ENCODE assay signal across 1 cellular context in the genomic region with DNA sequence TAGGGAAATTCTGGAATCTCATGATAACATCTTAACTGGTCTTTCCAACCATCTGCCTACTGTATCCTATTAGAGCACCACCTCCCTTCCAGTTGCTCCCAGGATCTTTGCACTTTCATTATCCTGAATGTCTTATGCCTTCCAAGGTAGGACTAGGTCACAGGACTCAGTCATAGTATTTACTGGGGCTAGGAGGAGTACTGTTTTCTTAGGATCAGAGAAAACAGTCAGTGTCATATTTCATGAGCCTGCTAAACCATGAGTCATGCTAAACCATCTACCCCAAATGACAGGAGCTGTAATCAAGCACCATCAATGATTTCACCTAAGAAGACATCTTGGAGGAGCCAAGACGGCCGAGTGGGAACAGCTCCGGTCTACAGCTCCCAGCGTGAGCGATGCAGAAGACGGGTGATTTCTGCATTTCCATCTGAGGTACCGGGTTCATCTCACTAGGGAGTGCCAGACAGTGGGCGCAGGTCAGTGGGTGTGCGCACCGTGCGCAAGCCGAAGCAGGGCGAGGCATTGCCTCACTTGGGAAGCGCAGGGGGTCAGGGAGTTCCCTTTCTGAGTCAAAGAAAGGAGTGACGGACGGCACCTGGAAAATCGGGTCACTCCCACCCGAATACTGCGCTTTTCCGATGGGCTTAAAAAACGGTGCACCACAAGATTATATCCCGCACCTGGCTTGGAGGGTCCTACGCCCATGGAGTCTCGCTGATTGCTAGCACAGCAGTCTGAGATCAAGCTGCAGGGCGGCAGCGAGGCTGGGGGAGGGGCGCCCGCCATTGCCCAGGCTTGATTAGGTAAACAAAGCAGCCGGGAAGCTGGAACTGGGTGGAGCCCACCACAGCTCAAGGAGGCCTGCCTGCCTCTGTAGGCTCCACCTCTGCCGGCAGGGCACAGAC.
TF ChIP-seq lines count a peak whose summit lies in the region.

No MANE protein-coding gene starts in this region.

TF ChIP-seq in WTC11, 78 proteins besides CTCF, POLR2A, EP300 and RAD21:
- TF ChIP-seq, protein P1, sequence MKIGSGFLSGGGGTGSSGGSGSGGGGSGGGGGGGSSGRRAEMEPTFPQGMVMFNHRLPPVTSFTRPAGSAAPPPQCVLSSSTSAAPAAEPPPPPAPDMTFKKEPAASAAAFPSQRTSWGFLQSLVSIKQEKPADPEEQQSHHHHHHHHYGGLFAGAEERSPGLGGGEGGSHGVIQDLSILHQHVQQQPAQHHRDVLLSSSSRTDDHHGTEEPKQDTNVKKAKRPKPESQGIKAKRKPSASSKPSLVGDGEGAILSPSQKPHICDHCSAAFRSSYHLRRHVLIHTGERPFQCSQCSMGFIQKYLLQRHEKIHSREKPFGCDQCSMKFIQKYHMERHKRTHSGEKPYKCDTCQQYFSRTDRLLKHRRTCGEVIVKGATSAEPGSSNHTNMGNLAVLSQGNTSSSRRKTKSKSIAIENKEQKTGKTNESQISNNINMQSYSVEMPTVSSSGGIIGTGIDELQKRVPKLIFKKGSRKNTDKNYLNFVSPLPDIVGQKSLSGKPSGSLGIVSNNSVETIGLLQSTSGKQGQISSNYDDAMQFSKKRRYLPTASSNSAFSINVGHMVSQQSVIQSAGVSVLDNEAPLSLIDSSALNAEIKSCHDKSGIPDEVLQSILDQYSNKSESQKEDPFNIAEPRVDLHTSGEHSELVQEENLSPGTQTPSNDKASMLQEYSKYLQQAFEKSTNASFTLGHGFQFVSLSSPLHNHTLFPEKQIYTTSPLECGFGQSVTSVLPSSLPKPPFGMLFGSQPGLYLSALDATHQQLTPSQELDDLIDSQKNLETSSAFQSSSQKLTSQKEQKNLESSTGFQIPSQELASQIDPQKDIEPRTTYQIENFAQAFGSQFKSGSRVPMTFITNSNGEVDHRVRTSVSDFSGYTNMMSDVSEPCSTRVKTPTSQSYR (CRISPR knock-in tag; IDR thresholded peaks at IDR 0.05), result peak; percentile 78
- TF ChIP-seq ETV6 (CRISPR knock-in tag; IDR thresholded peaks at IDR 0.05), result 0 out of 2 replicates have a peak, but pooled peaks have one; percentile 13
- TF ChIP-seq, protein P2, sequence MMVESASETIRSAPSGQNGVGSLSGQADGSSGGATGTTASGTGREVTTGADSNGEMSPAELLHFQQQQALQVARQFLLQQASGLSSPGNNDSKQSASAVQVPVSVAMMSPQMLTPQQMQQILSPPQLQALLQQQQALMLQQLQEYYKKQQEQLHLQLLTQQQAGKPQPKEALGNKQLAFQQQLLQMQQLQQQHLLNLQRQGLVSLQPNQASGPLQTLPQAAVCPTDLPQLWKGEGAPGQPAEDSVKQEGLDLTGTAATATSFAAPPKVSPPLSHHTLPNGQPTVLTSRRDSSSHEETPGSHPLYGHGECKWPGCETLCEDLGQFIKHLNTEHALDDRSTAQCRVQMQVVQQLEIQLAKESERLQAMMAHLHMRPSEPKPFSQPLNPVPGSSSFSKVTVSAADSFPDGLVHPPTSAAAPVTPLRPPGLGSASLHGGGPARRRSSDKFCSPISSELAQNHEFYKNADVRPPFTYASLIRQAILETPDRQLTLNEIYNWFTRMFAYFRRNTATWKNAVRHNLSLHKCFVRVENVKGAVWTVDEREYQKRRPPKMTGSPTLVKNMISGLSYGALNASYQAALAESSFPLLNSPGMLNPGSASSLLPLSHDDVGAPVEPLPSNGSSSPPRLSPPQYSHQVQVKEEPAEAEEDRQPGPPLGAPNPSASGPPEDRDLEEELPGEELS (CRISPR knock-in tag; IDR thresholded peaks at IDR 0.05), result peak; percentile 60; the same call in 1 of the 2 replicates
- peak; percentile 70; the same call in 1 of the 2 replicates for TF ChIP-seq FOXK1 (CRISPR knock-in tag; IDR thresholded peaks at IDR 0.05)
